Comparison of ENCODE assay signal across 16 cellular contexts in genomic region chr5:172840778-172841154, GRCh38. TPM values are rescaled to one million over a fixed set of nuclear protein-coding genes. Genes with fewer than 3 reads are reported as not detected.
A peak's percentile ranks its signal among the peaks of the same experiment; 100 is the strongest.
DNase-seq lines count a peak whose midpoint lies in the region; ATAC-seq and TF ChIP-seq lines count a peak whose summit lies in the region.
"Had no signal": no experiment of that assay in that cellular context is flagged by ENCODE, and none has a peak within 500 bp of the region (broad histone marks: within the 10 kb centered on the region; RNA-seq: fewer than 3 reads in every experiment).

No MANE protein-coding gene starts in this region.

- peaks cover 22% of the 10 kb centered on the region for H3K36me3 Mint-ChIP-seq in activated naive CD8-positive, alpha-beta T cell treated with anti-CD3 and anti-CD28 coated beads for 36 hours

- no peak for TF ChIP-seq POLR2A in suprapubic skin (IDR thresholded peaks at IDR 0.05)

- no peak for TF ChIP-seq CTCF in suprapubic skin (IDR thresholded peaks at IDR 0.05)

- peak overlapping the region; percentile 70 for H3K27ac ChIP-seq in muscle layer of duodenum (ENCODE audit: low read length)
- peak overlapping the region; percentile 69 for H3K27ac ChIP-seq in suprapubic skin
- H3K27ac ChIP-seq: WERI-Rb-1 had no signal

- H3K27me3 Mint-ChIP-seq in activated naive CD8-positive, alpha-beta T cell treated with anti-CD3 and anti-CD28 coated beads for 36 hours, result no peaks in the 10 kb centered on the region
- H3K27me3 Mint-ChIP-seq: dendritic cell treated with granulocyte-macrophage colony-stimulating factor and Interleukin-4, amounts not matched to agents 40 ng/mL and 50 ng/mL, for 4 days had no signal

- TF ChIP-seq EP300 in suprapubic skin (IDR thresholded peaks at IDR 0.05), result no peak

- H3K4me1 ChIP-seq in muscle layer of duodenum (ENCODE audit: control insufficient read depth in 1 of 2, insufficient read depth in 2 of 2, low read length in 2 of 2) (peaks cover 27 to 34% of the 10 kb centered on the region in 2 donors), suprapubic skin (peaks cover 54% of the 10 kb centered on the region)

- no peaks in the 10 kb centered on the region for H3K9me3 Mint-ChIP-seq in activated naive CD8-positive, alpha-beta T cell treated with anti-CD3 and anti-CD28 coated beads for 36 hours
- H3K9me3 Mint-ChIP-seq: dendritic cell treated with granulocyte-macrophage colony-stimulating factor and Interleukin-4, amounts not matched to agents 40 ng/mL and 50 ng/mL, for 4 days had no signal

- 97% methylated on average over 3 of the region's 3 CpGs for WGBS in suprapubic skin

- no peak for ATAC-seq in GM21360 (IDR thresholded peaks at IDR 0.05; ENCODE audit: unreplicated experiment)
- ATAC-seq in HG02870 (IDR thresholded peaks at IDR 0.05; ENCODE audit: unreplicated experiment), result no peak
- ATAC-seq: HCT116 had no signal

- no peak overlapping the region for H3K4me3 Mint-ChIP-seq in activated naive CD8-positive, alpha-beta T cell treated with anti-CD3 and anti-CD28 coated beads for 36 hours
- H3K4me3 Mint-ChIP-seq: dendritic cell treated with granulocyte-macrophage colony-stimulating factor and Interleukin-4, amounts not matched to agents 40 ng/mL and 50 ng/mL, for 4 days had no signal

- H3K27ac Mint-ChIP-seq in activated naive CD8-positive, alpha-beta T cell treated with anti-CD3 and anti-CD28 coated beads for 36 hours, result peak overlapping the region; percentile 29

- peaks cover 34% of the 10 kb centered on the region for H3K4me1 Mint-ChIP-seq in activated naive CD8-positive, alpha-beta T cell treated with anti-CD3 and anti-CD28 coated beads for 36 hours

- DNase-seq in NCI-H748 (lab: John Stamatoyannopoulos, UW; ENCODE audit: unreplicated experiment) (peak; percentile 83), NCI-H748 treated with DMSO at 0.1 percent for 48 hours (lab: John Stamatoyannopoulos, UW) (no peak), suprapubic skin (ENCODE audit: low spot score in 2 of 2) (no peak), NCI-H1092 (lab: John Stamatoyannopoulos, UW) (no peak)
- DNase-seq in activated naive CD8-positive, alpha-beta T cell treated with anti-CD3 and anti-CD28 coated beads for 36 hours, result no peak
- DNase-seq: left cardiac atrium; MM.1S; NCI-H187 treated with DMSO at 0.1 percent for 48 hours; stimulated activated CD4-positive, alpha-beta T cell treated with anti-CD3 and anti-CD28 coated beads, Interleukin-1b, Interleukin-23, amount 100 ng/mL, for 48 hours; trophoblast cell; WERI-Rb-1 had no signal

- no peaks in the 10 kb centered on the region for H3K27me3 ChIP-seq in muscle layer of duodenum (ENCODE audit: low read depth, low read length)
- no peaks in the 10 kb centered on the region for H3K27me3 ChIP-seq in suprapubic skin

- H3K9me3 ChIP-seq in muscle layer of duodenum (ENCODE audit: control insufficient read depth in 1 of 2, low read length in 2 of 2) (no peaks in the 10 kb centered on the region), suprapubic skin (no peaks in the 10 kb centered on the region)

- H3K4me3 ChIP-seq in muscle layer of duodenum (ENCODE audit: low read depth in 1 of 2, low read length in 2 of 2) (peak overlapping the region in 1 of 2 donors; percentile 10), suprapubic skin (no peak overlapping the region)

- peaks cover 0 to 8% of the 10 kb centered on the region in 2 donors for H3K36me3 ChIP-seq in muscle layer of duodenum (ENCODE audit: control insufficient read depth in 1 of 2, insufficient read depth in 2 of 2, low read length in 2 of 2)
- no peaks in the 10 kb centered on the region for H3K36me3 ChIP-seq in suprapubic skin
- H3K36me3 ChIP-seq: WERI-Rb-1 had no signal

RNA-seq across cellular contexts. Expression of gene ERGIC1, which starts 6.7 kb away (rescaled TPM):
- 10 to 100 TPM; 45.9 to 46.9 TPM for total RNA-seq in activated naive CD8-positive, alpha-beta T cell treated with anti-CD3 and anti-CD28 coated beads for 36 hours
- total RNA-seq in suprapubic skin, result 100 to 1,000 TPM in 1 of 4 donors, 10 to 100 TPM in 3; 81.2 to 106 (median 91.8) TPM
